8 cellular contexts compared by ENCODE assay signal in the genomic region with DNA sequence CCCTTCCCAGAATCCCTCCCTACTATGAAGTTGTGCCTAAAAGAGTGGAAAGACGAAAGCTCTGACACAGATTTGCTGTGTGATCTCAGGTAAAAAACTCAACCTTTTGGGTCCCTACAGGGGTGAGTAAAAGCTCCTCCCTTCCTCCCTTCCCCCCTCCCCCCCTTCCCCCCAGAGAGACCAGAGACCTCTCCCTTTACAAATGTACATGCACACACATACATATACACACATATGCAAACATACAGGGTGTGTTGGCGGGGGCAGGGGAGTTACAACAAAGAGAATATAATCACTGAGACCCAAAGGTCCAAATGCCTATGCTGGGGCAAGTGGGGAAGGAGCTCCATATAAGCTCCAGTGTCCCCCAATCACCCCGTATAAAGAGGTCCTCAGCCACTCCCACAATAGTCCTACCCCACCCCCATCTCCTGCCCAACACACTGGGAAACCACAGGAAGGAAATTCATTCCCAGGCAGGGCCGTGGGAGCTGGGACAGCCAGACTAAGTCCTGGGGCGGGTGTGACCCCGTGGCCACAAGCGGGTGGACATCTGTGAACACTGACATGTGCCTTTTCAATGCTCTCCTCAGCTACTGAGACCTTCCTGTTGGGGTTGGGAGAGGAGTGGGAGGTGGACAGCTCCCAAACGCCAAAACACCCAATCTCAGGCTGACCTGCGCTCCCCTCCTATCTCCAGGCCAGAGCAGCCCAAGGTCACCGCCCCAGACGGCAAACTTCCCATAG. TPM values are rescaled to one million over a fixed set of nuclear protein-coding genes. Genes with fewer than 3 reads are reported as not detected.
DNase-seq lines count a peak whose midpoint lies in the region; ATAC-seq and TF ChIP-seq lines count a peak whose summit lies in the region.

No MANE protein-coding gene starts in this region.

- DNase-seq in Caco-2 (no peak), NCI-H226 (peak; percentile 36), colonic mucosa (peak; percentile 71), mesenchymal stem cell (peak; percentile 87), DMS153 (lab: John Stamatoyannopoulos, UW) (no peak)

- H3K4me3 Mint-ChIP-seq in Caco-2 (ENCODE audit: unreplicated experiment), result peak overlapping the region; percentile 89

- peak overlapping the region; percentile 13 to 37 for H3K18ac ChIP-seq in mesenchymal stem cell (ENCODE audit: low read depth in 1 of 2, low read length in 2 of 2)

- no peaks in the 10 kb centered on the region for H3K27me3 ChIP-seq in Caco-2 (replicated peaks; ENCODE audit: control insufficient read depth, insufficient read depth, low read length)
- no peaks in the 10 kb centered on the region for H3K27me3 ChIP-seq in colonic mucosa
- no peaks in the 10 kb centered on the region for H3K27me3 ChIP-seq in mesenchymal stem cell (ENCODE audit: control insufficient read depth in 1 of 2, insufficient read depth in 1 of 2, low read length in 2 of 2)

- peaks cover 16% of the 10 kb centered on the region for H3K4me1 Mint-ChIP-seq in Caco-2 (ENCODE audit: low read depth, unreplicated experiment)

- no peaks in the 10 kb centered on the region for H3K9me3 Mint-ChIP-seq in Caco-2 (ENCODE audit: unreplicated experiment)

- H3K79me1 ChIP-seq in mesenchymal stem cell (replicated peaks; ENCODE audit: low read length, poor library complexity, severe bottlenecking), result peaks cover 7% of the 10 kb centered on the region

- peak overlapping the region; percentile 29 for H3K27ac Mint-ChIP-seq in Caco-2 (ENCODE audit: unreplicated experiment)

- peak overlapping the region; percentile 53 to 97 for H3K9ac ChIP-seq in colonic mucosa (ENCODE audit: low read depth in 2 of 2, low read length in 2 of 2)
- H3K9ac ChIP-seq in mesenchymal stem cell (ENCODE audit: low read length), result peak overlapping the region; percentile 97

- peak overlapping the region in 1 of 2 experiments; percentile 34 for H3K4ac ChIP-seq in mesenchymal stem cell (ENCODE audit: low read depth in 1 of 2, low read length in 2 of 2)

- no peak overlapping the region for H4K91ac ChIP-seq in mesenchymal stem cell (ENCODE audit: low read length)

- H3K9me3 ChIP-seq in Caco-2 (no peaks in the 10 kb centered on the region), colonic mucosa (no peaks in the 10 kb centered on the region), mesenchymal stem cell (ENCODE audit: control insufficient read depth, low read length) (no peaks in the 10 kb centered on the region)

- POLR2A ChIA-PET in Caco-2 (lab: Charles Lee), result interaction anchor here (0.8 kb wide), 1 partner anchor 41 kb away, joined by 3 read pairs; no protein-coding TSS in a partner anchor

- H3K27me3 Mint-ChIP-seq in Caco-2 (ENCODE audit: insufficient read depth, unreplicated experiment), result no peaks in the 10 kb centered on the region

- H2AFZ ChIP-seq in mesenchymal stem cell (ENCODE audit: low read depth, low read length), result no peak overlapping the region

- TF ChIP-seq CTCF in Caco-2 (IDR thresholded peaks at IDR 0.05; ENCODE audit: insufficient read depth in 1 of 2, low read depth in 1 of 2, low read length in 1 of 2, severe bottlenecking in 1 of 2, unreplicated experiment in 1 of 2) (no peak), colonic mucosa (IDR thresholded peaks at IDR 0.05) (no peak)

- H4K8ac ChIP-seq in mesenchymal stem cell (ENCODE audit: low read length), result no peak overlapping the region

- H2BK5ac ChIP-seq in mesenchymal stem cell (ENCODE audit: low read depth, low read length, poor library complexity, severe bottlenecking), result no peak overlapping the region

- peaks cover 7% of the 10 kb centered on the region for H3K36me3 Mint-ChIP-seq in Caco-2 (ENCODE audit: insufficient read depth, unreplicated experiment)

- no peak for ATAC-seq in HG02840 (IDR thresholded peaks at IDR 0.05; ENCODE audit: low FRiP score, unreplicated experiment)
- ATAC-seq in GM19324 (IDR thresholded peaks at IDR 0.05; ENCODE audit: low FRiP score, unreplicated experiment), result no peak

- peak overlapping the region; percentile 98 for H3K4me2 ChIP-seq in mesenchymal stem cell (ENCODE audit: low read length, poor library complexity, severe bottlenecking)

- CTCF ChIA-PET in Caco-2 (lab: Charles Lee), result interaction anchor here (6.9 kb wide), 1 partner anchor 41 kb away, joined by 87 read pairs; no protein-coding TSS in a partner anchor

- intact Hi-C loops in Caco-2 (cut with micrococcal nuclease; ENCODE audit: unreplicated experiment), result no loop called here
- intact Hi-C loops in colonic mucosa (cut with DNase I), result no loop called here

- peak overlapping the region; percentile 19 for H2BK15ac ChIP-seq in mesenchymal stem cell (ENCODE audit: low read depth, poor library complexity, severe bottlenecking)

- WGBS in mesenchymal stem cell, result 29% methylated on average over 7 of the region's 11 CpGs
- WGBS in urinary bladder, result 15% methylated on average over 11 of the region's 11 CpGs

- H3K23ac ChIP-seq in mesenchymal stem cell (ENCODE audit: low read length in 2 of 2), result no peak overlapping the region

- H3K27ac ChIP-seq in colonic mucosa (peak overlapping the region; percentile 100), mesenchymal stem cell (ENCODE audit: low read length, poor library complexity, severe bottlenecking) (peak overlapping the region; percentile 25), urinary bladder (ENCODE audit: low read depth) (peak overlapping the region; percentile 64)

- H2BK120ac ChIP-seq in mesenchymal stem cell (ENCODE audit: low read depth, low read length), result peak overlapping the region; percentile 66

- H3K4me1 ChIP-seq in Caco-2, result peaks cover 29% of the 10 kb centered on the region
- H3K4me1 ChIP-seq in colonic mucosa, result peaks cover 47% of the 10 kb centered on the region
- H3K4me1 ChIP-seq in mesenchymal stem cell (ENCODE audit: control insufficient read depth, insufficient read depth, low read depth, low read length), result peaks cover 53% of the 10 kb centered on the region
- H3K4me1 ChIP-seq in urinary bladder (ENCODE audit: insufficient read depth), result peaks cover 2% of the 10 kb centered on the region

- peak overlapping the region in 1 of 2 experiments; percentile 8 for H2BK12ac ChIP-seq in mesenchymal stem cell (ENCODE audit: low read length in 2 of 2)

- H3K4me3 ChIP-seq in Caco-2 (ENCODE audit: low read depth, low read length) (peak overlapping the region; percentile 93), colonic mucosa (peak overlapping the region; percentile 97), mesenchymal stem cell (ENCODE audit: insufficient read depth in 1 of 2, low read depth in 1 of 2, low read length in 2 of 2) (peak overlapping the region; percentile 87 to 92), urinary bladder (ENCODE audit: low read depth, low read length) (peak overlapping the region; percentile 95)

- H3K36me3 ChIP-seq in Caco-2 (ENCODE audit: control insufficient read depth, insufficient read depth, low read length), result no peaks in the 10 kb centered on the region
- no peaks in the 10 kb centered on the region for H3K36me3 ChIP-seq in colonic mucosa
- H3K36me3 ChIP-seq in mesenchymal stem cell (ENCODE audit: control insufficient read depth in 1 of 2, insufficient read depth in 2 of 2, low read depth in 1 of 2, low read length in 2 of 2), result peaks cover 9 to 14% of the 10 kb centered on the region in 2 experiments
- no peaks in the 10 kb centered on the region for H3K36me3 ChIP-seq in urinary bladder (ENCODE audit: insufficient read depth)

- peak overlapping the region in 1 of 2 experiments; percentile 97 for H3K14ac ChIP-seq in mesenchymal stem cell (ENCODE audit: low read length in 2 of 2)

- peak overlapping the region; percentile 51 for H2AK5ac ChIP-seq in mesenchymal stem cell (ENCODE audit: low read length, severe bottlenecking)

- BruUV-seq in Caco-2 (replicated peaks; lab: Mats Ljungman, UMichigan), result no TSS peak

RNA-seq across cellular contexts. Expression of a gene that starts 2.0 kb away (rescaled TPM):
- total RNA-seq in Caco-2 (2022) (18.6 and 21.4 TPM in 2 replicates), colonic mucosa (10 to 100 TPM; 32.3 to 49.9 TPM), urinary bladder (10.0 TPM)
- polyA plus RNA-seq in mesenchymal stem cell (2013, experiment 1 of 2), result 38.6 TPM
- polyA plus RNA-seq in mesenchymal stem cell (2013, experiment 2 of 2), result 34.2 TPM
- polyA plus RNA-seq in urinary bladder, result 55.5 TPM

Comparison
In these comparisons a context has a peak if more than half of its experiments do, and no peak if none do; other contexts are left out.
1. DNase-seq: peak in NCI-H226 (single experiment), colonic mucosa (single experiment) and mesenchymal stem cell (single experiment); none in Caco-2 (0 of 2) and DMS153 (single experiment).
2. H3K27ac ChIP-seq: peak in every context shown above with its lines; median percentile 100 in colonic mucosa; 64 in urinary bladder; 25 in mesenchymal stem cell.
3. Peak in every context shown above with its lines, with median percentiles within 50 percentile points of each other: H3K4me3 ChIP-seq.